8 cellular contexts compared by ENCODE assay signal in genomic region chr22:22818861-22819855, GRCh38.
DNase-seq lines count a peak whose midpoint lies in the region; ATAC-seq and TF ChIP-seq lines count a peak whose summit lies in the region.
"Had no signal": no experiment of that assay in that cellular context is flagged by ENCODE, and none has a peak within 500 bp of the region (broad histone marks: within the 10 kb centered on the region; RNA-seq: fewer than 3 reads in every experiment).

No MANE protein-coding gene starts in this region.

- intact Hi-C loops in OCI-LY7 (cut with micrococcal nuclease; ENCODE audit: unreplicated experiment) (no loop called here), mucosa of descending colon (cut with DNase I, micrococcal nuclease) (no loop called here)

- no TSS peak for BruUV-seq in OCI-LY7 (replicated peaks; lab: Mats Ljungman, UMichigan)

- H2AFZ ChIP-seq in OCI-LY7 (ENCODE audit: low read length): no peak overlapping the region

- H3K36me3 ChIP-seq in OCI-LY7 (ENCODE audit: insufficient read depth, low read length) (no peaks in the 10 kb centered on the region), mucosa of descending colon (ENCODE audit: low read depth) (no peaks in the 10 kb centered on the region)

- POLR2A ChIA-PET in OCI-LY7 (lab: Charles Lee): interaction anchor here (1.1 kb wide), 1 partner anchor 12 kb away, joined by 4 read pairs; no protein-coding TSS in a partner anchor

- H3K79me2 ChIP-seq in OCI-LY7 (ENCODE audit: insufficient read depth, low read depth, low read length): no peaks in the 10 kb centered on the region

- H3K27ac ChIP-seq in OCI-LY7 (ENCODE audit: low read depth, low read length, poor library complexity, severe bottlenecking): peak overlapping the region; percentile 83

- no peaks in the 10 kb centered on the region for H3K9me3 ChIP-seq in OCI-LY7 (ENCODE audit: low read length)
- no peaks in the 10 kb centered on the region for H3K9me3 ChIP-seq in mucosa of descending colon

- H3K4me2 ChIP-seq in OCI-LY7 (ENCODE audit: low read length): peak overlapping the region; percentile 71

- DNase-seq in OCI-LY7 (ENCODE audit: low spot score): peak; percentile 88
- DNase-seq in mucosa of descending colon: no peak
- no peak for DNase-seq in NCI-H748 (lab: John Stamatoyannopoulos, UW; ENCODE audit: unreplicated experiment)
- DNase-seq in stimulated activated CD4-positive, alpha-beta T cell treated with anti-CD3 and anti-CD28 coated beads, Interleukin-4, amount 100 ng/mL, for 24 hours: no peak

- TF ChIP-seq CTCF in OCI-LY7 (conservative IDR thresholded peaks at IDR 0.05; ENCODE audit: low read length) (no peak), mucosa of descending colon (IDR thresholded peaks at IDR 0.05) (no peak)

- peak overlapping the region; percentile 54 for H3K4me3 ChIP-seq in OCI-LY7 (ENCODE audit: low read depth, low read length, poor library complexity, severe bottlenecking)
- H3K4me3 ChIP-seq in mucosa of descending colon: no peak overlapping the region

- ATAC-seq in GM18498 (IDR thresholded peaks at IDR 0.05; ENCODE audit: unreplicated experiment): peak; percentile 76
- ATAC-seq in HG02571 (IDR thresholded peaks at IDR 0.05; ENCODE audit: unreplicated experiment): peak; percentile 55
- peak; percentile 71 for ATAC-seq in mucosa of descending colon
- ATAC-seq in HG03457 (IDR thresholded peaks at IDR 0.05; ENCODE audit: unreplicated experiment): no peak
- ATAC-seq: esophagus mucosa had no signal

- CTCF ChIA-PET in OCI-LY7 (lab: Charles Lee; ENCODE audit: unreplicated experiment): interaction anchor here (0.6 to 1.8 kb wide), 4 partner anchors 17 to 243 kb away, joined by 3 to 5 read pairs (median 4); no protein-coding TSS in a partner anchor

- no peaks in the 10 kb centered on the region for H4K20me1 ChIP-seq in OCI-LY7 (ENCODE audit: insufficient read depth, low read length)

- H3K4me1 ChIP-seq in OCI-LY7 (ENCODE audit: insufficient read depth, low read length, poor library complexity, severe bottlenecking) (peaks cover 94% of the 10 kb centered on the region), mucosa of descending colon (ENCODE audit: low read depth) (no peaks in the 10 kb centered on the region)

- no peaks in the 10 kb centered on the region for H3K9me2 ChIP-seq in OCI-LY7 (ENCODE audit: insufficient read depth, low read length)
